Comparison of ENCODE assay signal across 1 cellular context in the genomic region with DNA sequence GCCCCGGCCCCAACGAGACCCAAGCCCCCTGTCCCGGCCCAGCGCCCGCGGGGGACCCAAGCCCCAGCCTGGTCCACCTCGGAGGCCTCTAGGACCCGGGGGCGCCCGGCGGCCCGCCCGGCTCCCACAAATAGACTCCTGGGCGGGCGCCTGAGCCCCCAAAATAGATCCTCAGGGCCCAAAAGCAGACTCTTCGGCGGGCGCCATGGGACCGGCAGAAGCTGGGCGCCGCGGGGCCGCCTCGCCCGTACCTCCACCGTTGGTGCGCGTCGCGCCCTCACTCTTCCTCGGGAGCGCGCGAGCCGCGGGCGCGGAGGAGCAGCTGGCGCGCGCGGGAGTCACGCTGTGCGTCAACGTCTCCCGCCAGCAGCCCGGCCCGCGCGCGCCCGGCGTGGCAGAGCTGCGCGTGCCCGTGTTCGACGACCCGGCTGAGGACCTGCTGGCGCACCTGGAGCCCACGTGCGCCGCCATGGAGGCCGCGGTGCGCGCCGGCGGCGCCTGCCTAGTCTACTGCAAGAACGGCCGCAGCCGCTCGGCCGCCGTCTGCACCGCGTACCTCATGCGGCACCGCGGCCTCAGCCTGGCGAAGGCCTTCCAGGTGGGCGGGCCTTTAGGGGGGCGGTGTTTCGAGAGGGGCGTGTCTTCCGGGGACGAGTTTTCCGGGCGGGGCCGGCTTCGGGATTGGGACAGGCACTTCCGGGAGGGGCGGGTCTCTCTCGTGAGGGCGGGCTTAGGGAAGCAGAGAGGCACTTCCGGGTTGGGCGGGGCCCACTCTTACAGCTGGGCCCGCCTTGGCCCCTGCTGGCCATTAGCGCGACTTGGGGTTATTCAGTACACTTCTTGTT.
TF ChIP-seq lines count a peak whose summit lies in the region.

No MANE protein-coding gene starts in this region.

TF ChIP-seq in GM23338, 12 proteins besides CTCF, POLR2A, EP300 and RAD21 (continued from another document):
- TF ChIP-seq, protein P1, sequence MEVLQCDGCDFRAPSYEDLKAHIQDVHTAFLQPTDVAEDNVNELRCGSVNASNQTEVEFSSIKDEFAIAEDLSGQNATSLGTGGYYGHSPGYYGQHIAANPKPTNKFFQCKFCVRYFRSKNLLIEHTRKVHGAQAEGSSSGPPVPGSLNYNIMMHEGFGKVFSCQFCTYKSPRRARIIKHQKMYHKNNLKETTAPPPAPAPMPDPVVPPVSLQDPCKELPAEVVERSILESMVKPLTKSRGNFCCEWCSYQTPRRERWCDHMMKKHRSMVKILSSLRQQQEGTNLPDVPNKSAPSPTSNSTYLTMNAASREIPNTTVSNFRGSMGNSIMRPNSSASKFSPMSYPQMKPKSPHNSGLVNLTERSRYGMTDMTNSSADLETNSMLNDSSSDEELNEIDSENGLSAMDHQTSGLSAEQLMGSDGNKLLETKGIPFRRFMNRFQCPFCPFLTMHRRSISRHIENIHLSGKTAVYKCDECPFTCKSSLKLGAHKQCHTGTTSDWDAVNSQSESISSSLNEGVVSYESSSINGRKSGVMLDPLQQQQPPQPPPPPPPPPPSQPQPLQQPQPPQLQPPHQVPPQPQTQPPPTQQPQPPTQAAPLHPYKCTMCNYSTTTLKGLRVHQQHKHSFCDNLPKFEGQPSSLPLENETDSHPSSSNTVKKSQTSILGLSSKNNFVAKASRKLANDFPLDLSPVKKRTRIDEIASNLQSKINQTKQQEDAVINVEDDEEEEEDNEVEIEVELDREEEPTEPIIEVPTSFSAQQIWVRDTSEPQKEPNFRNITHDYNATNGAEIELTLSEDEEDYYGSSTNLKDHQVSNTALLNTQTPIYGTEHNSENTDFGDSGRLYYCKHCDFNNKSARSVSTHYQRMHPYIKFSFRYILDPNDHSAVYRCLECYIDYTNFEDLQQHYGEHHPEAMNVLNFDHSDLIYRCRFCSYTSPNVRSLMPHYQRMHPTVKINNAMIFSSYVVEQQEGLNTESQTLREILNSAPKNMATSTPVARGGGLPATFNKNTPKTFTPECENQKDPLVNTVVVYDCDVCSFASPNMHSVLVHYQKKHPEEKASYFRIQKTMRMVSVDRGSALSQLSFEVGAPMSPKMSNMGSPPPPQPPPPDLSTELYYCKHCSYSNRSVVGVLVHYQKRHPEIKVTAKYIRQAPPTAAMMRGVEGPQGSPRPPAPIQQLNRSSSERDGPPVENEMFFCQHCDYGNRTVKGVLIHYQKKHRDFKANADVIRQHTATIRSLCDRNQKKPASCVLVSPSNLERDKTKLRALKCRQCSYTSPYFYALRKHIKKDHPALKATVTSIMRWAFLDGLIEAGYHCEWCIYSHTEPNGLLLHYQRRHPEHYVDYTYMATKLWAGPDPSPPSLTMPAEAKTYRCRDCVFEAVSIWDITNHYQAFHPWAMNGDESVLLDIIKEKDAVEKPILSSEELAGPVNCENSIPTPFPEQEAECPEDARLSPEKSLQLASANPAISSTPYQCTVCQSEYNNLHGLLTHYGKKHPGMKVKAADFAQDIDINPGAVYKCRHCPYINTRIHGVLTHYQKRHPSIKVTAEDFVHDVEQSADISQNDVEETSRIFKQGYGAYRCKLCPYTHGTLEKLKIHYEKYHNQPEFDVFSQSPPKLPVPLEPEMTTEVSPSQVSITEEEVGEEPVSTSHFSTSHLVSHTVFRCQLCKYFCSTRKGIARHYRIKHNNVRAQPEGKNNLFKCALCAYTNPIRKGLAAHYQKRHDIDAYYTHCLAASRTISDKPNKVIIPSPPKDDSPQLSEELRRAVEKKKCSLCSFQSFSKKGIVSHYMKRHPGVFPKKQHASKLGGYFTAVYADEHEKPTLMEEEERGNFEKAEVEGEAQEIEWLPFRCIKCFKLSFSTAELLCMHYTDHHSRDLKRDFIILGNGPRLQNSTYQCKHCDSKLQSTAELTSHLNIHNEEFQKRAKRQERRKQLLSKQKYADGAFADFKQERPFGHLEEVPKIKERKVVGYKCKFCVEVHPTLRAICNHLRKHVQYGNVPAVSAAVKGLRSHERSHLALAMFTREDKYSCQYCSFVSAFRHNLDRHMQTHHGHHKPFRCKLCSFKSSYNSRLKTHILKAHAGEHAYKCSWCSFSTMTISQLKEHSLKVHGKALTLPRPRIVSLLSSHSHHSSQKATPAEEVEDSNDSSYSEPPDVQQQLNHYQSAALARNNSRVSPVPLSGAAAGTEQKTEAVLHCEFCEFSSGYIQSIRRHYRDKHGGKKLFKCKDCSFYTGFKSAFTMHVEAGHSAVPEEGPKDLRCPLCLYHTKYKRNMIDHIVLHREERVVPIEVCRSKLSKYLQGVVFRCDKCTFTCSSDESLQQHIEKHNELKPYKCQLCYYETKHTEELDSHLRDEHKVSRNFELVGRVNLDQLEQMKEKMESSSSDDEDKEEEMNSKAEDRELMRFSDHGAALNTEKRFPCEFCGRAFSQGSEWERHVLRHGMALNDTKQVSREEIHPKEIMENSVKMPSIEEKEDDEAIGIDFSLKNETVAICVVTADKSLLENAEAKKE (CRISPR knock-in tag; IDR thresholded peaks at IDR 0.05) = no peak
- no peak for TF ChIP-seq ZNF331 (CRISPR knock-in tag; IDR thresholded peaks at IDR 0.05; ENCODE audit: low read depth)
- no peak for TF ChIP-seq REST (IDR thresholded peaks at IDR 0.05; ENCODE audit: unreplicated experiment)
- no peak for TF ChIP-seq EZH2 (IDR thresholded peaks at IDR 0.05; ENCODE audit: low read depth, unreplicated experiment)
TF ChIP-seq in GM23338: peak in this region for 1.
